ENCODE assay signal across 8 cellular contexts in the genomic region with DNA sequence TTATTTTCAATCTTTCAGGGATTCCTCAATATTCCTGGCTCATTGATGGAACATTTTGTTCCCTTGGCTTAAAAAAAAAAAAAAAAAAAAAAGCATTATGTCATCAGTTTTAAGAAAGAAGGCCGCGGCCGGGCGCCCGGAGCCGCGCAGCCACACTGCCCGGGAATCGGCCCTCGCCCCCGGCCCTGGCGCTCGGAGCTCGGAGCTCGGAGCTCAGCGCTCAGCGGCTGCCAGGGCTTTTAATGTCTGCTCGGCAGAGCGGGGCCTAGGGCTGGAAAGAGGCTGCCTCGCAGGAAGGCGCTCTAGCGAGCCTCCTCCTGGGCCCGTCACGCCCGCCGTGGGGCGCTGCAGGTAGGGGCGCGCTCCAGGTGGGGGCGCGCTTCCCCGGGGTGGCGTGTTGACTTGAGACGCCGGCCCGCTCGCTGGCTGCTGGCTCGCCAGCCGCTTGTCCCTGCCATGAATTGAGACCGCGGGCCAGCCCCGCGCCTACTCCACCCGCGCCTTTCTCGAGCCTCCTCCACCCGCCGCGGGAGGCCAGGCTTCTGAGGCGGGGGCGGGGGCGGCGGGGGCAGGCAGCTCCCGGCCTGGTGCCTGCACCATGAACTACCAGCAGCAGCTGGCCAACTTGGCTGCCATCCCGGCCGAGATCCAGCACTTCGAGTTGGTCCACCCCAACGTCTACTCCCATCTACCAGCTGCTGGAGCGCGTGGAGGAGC. TPM values are rescaled to one million over a fixed set of nuclear protein-coding genes. Genes with fewer than 3 reads are reported as not detected.
A peak's percentile ranks its signal among the peaks of the same experiment; 100 is the strongest.
DNase-seq lines count a peak whose midpoint lies in the region; TF ChIP-seq lines count a peak whose summit lies in the region.

No MANE protein-coding gene starts in this region.

- H3K4me2 ChIP-seq in hepatocyte: peak overlapping the region; percentile 82

- H3K9me3 ChIP-seq in hepatocyte (ENCODE audit: low read depth) (no peaks in the 10 kb centered on the region), sigmoid colon (no peaks in the 10 kb centered on the region)

- H3K4me1 ChIP-seq in hepatocyte (ENCODE audit: insufficient read depth) (peaks cover 3% of the 10 kb centered on the region), sigmoid colon (peaks cover 0 to 13% (median 6%) of the 10 kb centered on the region in 4 donors)

- H3K27ac ChIP-seq in hepatocyte (no peak overlapping the region), sigmoid colon (peak overlapping the region; percentile 51 to 64 (median 59))

- H3K9me2 ChIP-seq in hepatocyte (replicated peaks; ENCODE audit: insufficient read depth): no peaks in the 10 kb centered on the region

- no peaks in the 10 kb centered on the region for H3K36me3 ChIP-seq in hepatocyte (replicated peaks; ENCODE audit: insufficient read depth, low read depth)
- H3K36me3 ChIP-seq in sigmoid colon: no peaks in the 10 kb centered on the region

- H3K27me3 ChIP-seq in hepatocyte (peaks cover 15% of the 10 kb centered on the region), sigmoid colon (peaks cover 0 to 16% (median 2%) of the 10 kb centered on the region in 3 donors)

- TF ChIP-seq CTCF in hepatocyte (IDR thresholded peaks at IDR 0.05; ENCODE audit: poor library complexity): peak; percentile 67
- peak in 2 of 4 experiments; percentile 24 to 40 for TF ChIP-seq CTCF in sigmoid colon (IDR thresholded peaks at IDR 0.05)

- DNase-seq in AG20443 (ENCODE audit: low spot score) (peak; percentile 57), HuH-7 (ENCODE audit: low spot score) (peak; percentile 84), amniotic epithelial cell (ENCODE audit: low read depth) (peak; percentile 9), hepatocyte (ENCODE audit: low spot score) (peak; percentile 73), sigmoid colon (peak; percentile 70), cerebellum (ENCODE audit: low spot score) (no peak), dedifferentiated amniotic fluid mesenchymal stem cell (ENCODE audit: extremely low spot score) (no peak), RKO (ENCODE audit: low spot score) (no peak)

- WGBS in hepatocyte (ENCODE audit: low lambda C conversion rate, missing lambda C conversion rate): 9% methylated on average over 52 of the region's 60 CpGs
- 3 to 8% methylated on average over 60 of the region's 60 CpGs for WGBS in sigmoid colon, 2 donors

- no peak for TF ChIP-seq EP300 in sigmoid colon (IDR thresholded peaks at IDR 0.05)

- H4K20me1 ChIP-seq in hepatocyte (ENCODE audit: insufficient read depth, poor library complexity, severe bottlenecking): no peaks in the 10 kb centered on the region

- no peaks in the 10 kb centered on the region for H3K79me2 ChIP-seq in hepatocyte

- no peak for TF ChIP-seq POLR2A in sigmoid colon (IDR thresholded peaks at IDR 0.05)

- intact Hi-C loops in sigmoid colon (cut with DNase I): no loop called here

- peak overlapping the region; percentile 32 for H2AFZ ChIP-seq in hepatocyte

- H3K4me3 ChIP-seq in hepatocyte (peak overlapping the region; percentile 37), sigmoid colon (peak overlapping the region; percentile 15 to 48 (median 42))

RNA-seq across cellular contexts. Expression of a gene that starts 5.4 kb away (rescaled TPM):
- total RNA-seq in hepatocyte (not detected in 2 replicates), sigmoid colon (not detected), cerebellum (6.0 TPM)
- polyA plus RNA-seq in hepatocyte (not detected in 2 replicates), sigmoid colon (under 1 TPM; 0.55 to 0.69 (median 0.60) TPM)

RNA-seq across cellular contexts. Expression of a gene that starts 10.5 kb away (rescaled TPM):
- total RNA-seq in hepatocyte (not detected in 2 replicates), sigmoid colon (not detected), cerebellum (not detected)
- polyA plus RNA-seq in hepatocyte (not detected in 2 replicates), sigmoid colon (under 1 TPM in 1 of 3 donors, not detected in 2; 0.46 TPM)

Comparison
In these comparisons a context has a peak if more than half of its experiments do, and no peak if none do; other contexts are left out.
1. DNase-seq: peak in AG20443 (single experiment), HuH-7 (single experiment), amniotic epithelial cell (single experiment), hepatocyte (single experiment) and sigmoid colon (single experiment); none in cerebellum (single experiment), dedifferentiated amniotic fluid mesenchymal stem cell (single experiment) and RKO (single experiment).